ENCODE assay signal across 8 cellular contexts in the genomic region with DNA sequence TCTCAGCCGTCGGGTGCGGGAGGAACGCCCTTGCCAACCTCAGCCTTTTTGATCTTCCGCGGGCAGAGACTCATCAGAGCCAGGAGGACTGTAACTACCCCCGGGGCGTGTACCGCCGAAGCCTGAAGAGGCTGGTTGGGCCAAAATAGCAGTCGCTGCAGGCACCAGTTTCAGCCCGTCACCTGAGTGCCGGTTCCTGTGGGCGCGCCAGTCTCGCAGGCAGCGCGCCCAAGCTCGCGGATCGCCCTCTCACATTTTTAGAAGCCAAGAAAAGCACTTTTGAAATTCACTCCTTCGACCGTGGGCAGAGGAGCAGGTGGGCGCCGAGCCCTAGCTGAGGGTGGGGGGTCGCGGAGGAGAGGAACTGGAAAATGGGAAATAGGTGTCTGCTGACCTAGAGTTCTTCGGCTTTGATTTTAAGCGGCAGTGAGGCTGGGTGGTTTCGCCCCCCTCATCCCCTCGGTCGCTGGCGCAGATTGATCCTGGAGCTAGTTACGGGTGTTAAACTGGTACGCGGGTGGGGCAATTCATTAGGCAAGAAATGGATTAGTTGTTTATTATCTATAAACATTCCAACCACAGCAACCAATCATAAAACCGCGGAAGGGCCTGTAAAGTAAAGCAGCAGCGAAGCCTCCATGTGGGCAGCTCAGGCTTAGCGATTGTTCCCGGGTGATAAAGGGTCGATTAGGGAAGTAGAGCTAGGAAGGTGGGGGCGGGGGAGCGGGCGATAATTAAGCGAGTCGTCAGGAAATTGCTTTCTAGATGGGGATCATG.
DNase-seq lines count a peak whose midpoint lies in the region; ATAC-seq and TF ChIP-seq lines count a peak whose summit lies in the region.

No MANE protein-coding gene starts in this region.

- peak; percentile 28 for DNase-seq in nephron progenitor cell
- DNase-seq in OCI-M2 (lab: John Stamatoyannopoulos, UW; ENCODE audit: unreplicated experiment): no peak
- DNase-seq in activated CD4-positive, CD25-positive, alpha-beta regulatory T cell treated with anti-CD3 and anti-CD28 coated beads, Interleukin-2, amount 50 U/mL, for 72 hours: no peak
- no peak for DNase-seq in uterus

- no peaks in the 10 kb centered on the region for H3K9me3 Mint-ChIP-seq in dendritic cell treated with granulocyte-macrophage colony-stimulating factor and Interleukin-4, amounts not matched to agents 40 ng/mL and 50 ng/mL, for 4 days
- H3K9me3 Mint-ChIP-seq in nephron progenitor cell: no peaks in the 10 kb centered on the region

- no peaks in the 10 kb centered on the region for H3K36me3 ChIP-seq in uterus

- peaks cover 88% of the 10 kb centered on the region for H3K27me3 Mint-ChIP-seq in dendritic cell treated with granulocyte-macrophage colony-stimulating factor and Interleukin-4, amounts not matched to agents 40 ng/mL and 50 ng/mL, for 4 days
- H3K27me3 Mint-ChIP-seq in nephron progenitor cell (ENCODE audit: low read depth, poor library complexity): peaks cover 100% of the 10 kb centered on the region

- H3K4me1 Mint-ChIP-seq in dendritic cell treated with granulocyte-macrophage colony-stimulating factor and Interleukin-4, amounts not matched to agents 40 ng/mL and 50 ng/mL, for 4 days (ENCODE audit: low read depth): peaks cover 64% of the 10 kb centered on the region
- H3K4me1 Mint-ChIP-seq in nephron progenitor cell: peaks cover 48% of the 10 kb centered on the region

- no peak overlapping the region for H3K27ac ChIP-seq in uterus

- ATAC-seq in GM18517 (IDR thresholded peaks at IDR 0.05; ENCODE audit: unreplicated experiment) (peak; percentile 56), HG03439 (IDR thresholded peaks at IDR 0.05; ENCODE audit: unreplicated experiment) (peak; percentile 50), HG03378 (IDR thresholded peaks at IDR 0.05; ENCODE audit: unreplicated experiment) (no peak)

- no peaks in the 10 kb centered on the region for H3K36me3 Mint-ChIP-seq in dendritic cell treated with granulocyte-macrophage colony-stimulating factor and Interleukin-4, amounts not matched to agents 40 ng/mL and 50 ng/mL, for 4 days (ENCODE audit: low read depth)
- H3K36me3 Mint-ChIP-seq in nephron progenitor cell (ENCODE audit: low read depth): no peaks in the 10 kb centered on the region

- no peak for TF ChIP-seq CTCF in nephron progenitor cell (IDR thresholded peaks at IDR 0.05)
- TF ChIP-seq CTCF in uterus (IDR thresholded peaks at IDR 0.05): no peak

- intact Hi-C loops in dendritic cell treated with granulocyte-macrophage colony-stimulating factor and Interleukin-4, amounts not matched to agents 40 ng/mL and 50 ng/mL, for 4 days (cut with micrococcal nuclease): loop anchor here (10.0 kb wide), 1 partner anchor 309 kb away; no protein-coding TSS in a partner anchor
- intact Hi-C loops in uterus (cut with DNase I; ENCODE audit: low total_unique reads): no loop called here

- peak overlapping the region in 1 of 2 donors; percentile 3 for H3K4me3 ChIP-seq in uterus

- H3K4me1 ChIP-seq in uterus: peaks cover 0 to 12% of the 10 kb centered on the region in 2 donors

- no peak for TF ChIP-seq POLR2A in uterus (IDR thresholded peaks at IDR 0.05)

- no peaks in the 10 kb centered on the region for H3K9me3 ChIP-seq in uterus

- H3K27ac Mint-ChIP-seq in dendritic cell treated with granulocyte-macrophage colony-stimulating factor and Interleukin-4, amounts not matched to agents 40 ng/mL and 50 ng/mL, for 4 days: peak overlapping the region; percentile 20
- no peak overlapping the region for H3K27ac Mint-ChIP-seq in nephron progenitor cell

- H3K4me3 Mint-ChIP-seq in dendritic cell treated with granulocyte-macrophage colony-stimulating factor and Interleukin-4, amounts not matched to agents 40 ng/mL and 50 ng/mL, for 4 days: peak overlapping the region; percentile 30
- H3K4me3 Mint-ChIP-seq in nephron progenitor cell: peak overlapping the region; percentile 18

- peaks cover 28 to 75% of the 10 kb centered on the region in 2 donors for H3K27me3 ChIP-seq in uterus
